Comparison of ENCODE assay signal across 14 cellular contexts in genomic region chr22:19824197-19825015, GRCh38. TPM values are rescaled to one million over a fixed set of nuclear protein-coding genes. Genes with fewer than 3 reads are reported as not detected.
DNase-seq lines count a peak whose midpoint lies in the region; ATAC-seq and TF ChIP-seq lines count a peak whose summit lies in the region.
"Had no signal": no experiment of that assay in that cellular context is flagged by ENCODE, and none has a peak within 500 bp of the region (broad histone marks: within the 10 kb centered on the region; RNA-seq: fewer than 3 reads in every experiment).

No MANE protein-coding gene starts in this region.

- H3K4me1 ChIP-seq in heart left ventricle (no peaks in the 10 kb centered on the region), lower lobe of right lung (peaks cover 11% of the 10 kb centered on the region), neural progenitor cell (no peaks in the 10 kb centered on the region)

- intact Hi-C loops in heart left ventricle (cut with DNase I) (no loop called here), Right ventricle myocardium inferior (cut with DNase I) (no loop called here), activated B cell treated with CpG ODN at 0.5 μM for 24 hours (cut with micrococcal nuclease) (no loop called here), lower lobe of right lung (cut with DNase I) (no loop called here)

- H2AFZ ChIP-seq in neural progenitor cell (replicated peaks): no peak overlapping the region

- H3K27me3 ChIP-seq in heart left ventricle (no peaks in the 10 kb centered on the region), lower lobe of right lung (ENCODE audit: low read depth) (no peaks in the 10 kb centered on the region), neural progenitor cell (no peaks in the 10 kb centered on the region)
- H3K27me3 ChIP-seq: spleen had no signal

- TF ChIP-seq CTCF in heart left ventricle (IDR thresholded peaks at IDR 0.05) (no peak), activated B cell treated with CpG ODN at 0.5 μM for 24 hours (IDR thresholded peaks at IDR 0.05) (no peak), lower lobe of right lung (IDR thresholded peaks at IDR 0.05) (no peak), neural progenitor cell (IDR thresholded peaks at IDR 0.05) (no peak)

- CTCF ChIA-PET in activated B cell treated with CpG ODN at 0.5 μM for 24 hours (lab: Charles Lee): no interaction called here

- no peak overlapping the region for H3K4me2 ChIP-seq in neural progenitor cell

- H3K36me3 ChIP-seq in heart left ventricle (no peaks in the 10 kb centered on the region), lower lobe of right lung (no peaks in the 10 kb centered on the region), neural progenitor cell (no peaks in the 10 kb centered on the region)

- H3K27ac Mint-ChIP-seq in activated B cell treated with CpG ODN at 0.5 μM for 24 hours: no peak overlapping the region
- H3K27ac Mint-ChIP-seq in neural progenitor cell: no peak overlapping the region

- H3K36me3 Mint-ChIP-seq in activated B cell treated with CpG ODN at 0.5 μM for 24 hours (ENCODE audit: low read depth) (peaks cover 7% of the 10 kb centered on the region), neural progenitor cell (peaks cover 2% of the 10 kb centered on the region)

- no peaks in the 10 kb centered on the region for H3K9me3 Mint-ChIP-seq in activated B cell treated with CpG ODN at 0.5 μM for 24 hours
- H3K9me3 Mint-ChIP-seq in neural progenitor cell: no peaks in the 10 kb centered on the region

- H3K27ac ChIP-seq in heart left ventricle: no peak overlapping the region
- H3K27ac ChIP-seq in lower lobe of right lung: no peak overlapping the region
- H3K27ac ChIP-seq in neural progenitor cell: no peak overlapping the region
- H3K27ac ChIP-seq: spleen had no signal

- 86 to 89% (median 87%) methylated on average over 17 to 19 of the region's 19 CpGs for WGBS in heart left ventricle, 4 donors

- POLR2A ChIA-PET in activated B cell treated with CpG ODN at 0.5 μM for 24 hours (lab: Charles Lee): no interaction called here

- H3K79me2 ChIP-seq in neural progenitor cell (ENCODE audit: low read depth): no peaks in the 10 kb centered on the region

- TF ChIP-seq POLR2A in heart left ventricle (IDR thresholded peaks at IDR 0.05): no peak

- H3K4me3 ChIP-seq in heart left ventricle: no peak overlapping the region
- H3K4me3 ChIP-seq in lower lobe of right lung: no peak overlapping the region
- no peak overlapping the region for H3K4me3 ChIP-seq in neural progenitor cell
- H3K4me3 ChIP-seq: spleen had no signal

- no peaks in the 10 kb centered on the region for H3K9me3 ChIP-seq in heart left ventricle
- no peaks in the 10 kb centered on the region for H3K9me3 ChIP-seq in lower lobe of right lung
- H3K9me3 ChIP-seq in neural progenitor cell (ENCODE audit: low read depth): no peaks in the 10 kb centered on the region
- H3K9me3 ChIP-seq: spleen had no signal

- no peaks in the 10 kb centered on the region for H3K27me3 Mint-ChIP-seq in activated B cell treated with CpG ODN at 0.5 μM for 24 hours
- H3K27me3 Mint-ChIP-seq in neural progenitor cell (ENCODE audit: insufficient read depth, low read depth): peaks cover 2% of the 10 kb centered on the region

- ATAC-seq in heart left ventricle (no peak), Right ventricle myocardium inferior (no peak), activated B cell treated with CpG ODN at 0.5 μM for 24 hours (ENCODE audit: low read depth) (no peak), lower lobe of right lung (no peak), HG02571 (IDR thresholded peaks at IDR 0.05; ENCODE audit: unreplicated experiment) (no peak)
- ATAC-seq: left ventricle myocardium superior had no signal

- H4K20me1 ChIP-seq in neural progenitor cell (ENCODE audit: low read depth): no peaks in the 10 kb centered on the region

- DNase-seq in heart left ventricle (peak in 3 of 5 donors; percentile 13 to 45 (median 16)), Right ventricle myocardium inferior (ENCODE audit: missing footprints) (no peak), activated B cell treated with CpG ODN at 0.5 μM for 24 hours (peak; percentile 5), lower lobe of right lung (peak; percentile 52), AG20443 (ENCODE audit: low spot score) (no peak), neural progenitor cell (ENCODE audit: low spot score) (no peak)
- DNase-seq in stimulated activated CD4-positive, alpha-beta T cell treated with anti-CD3 and anti-CD28 coated beads, Interleukin-2, amount 100 ng/mL, for 48 hours: no peak
- DNase-seq: activated T-cell treated with anti-CD3 and anti-CD28 coated beads, Interleukin-2, amount 50 U/mL, for 48 hours; GDM1; left ventricle myocardium superior; NCI-H446; Right ventricle myocardium superior; spleen had no signal

- H3K4me1 Mint-ChIP-seq in activated B cell treated with CpG ODN at 0.5 μM for 24 hours: no peaks in the 10 kb centered on the region
- peaks cover 3% of the 10 kb centered on the region for H3K4me1 Mint-ChIP-seq in neural progenitor cell

- no peaks in the 10 kb centered on the region for H3F3A ChIP-seq in neural progenitor cell (ENCODE audit: low read depth)

- H3K4me3 Mint-ChIP-seq in activated B cell treated with CpG ODN at 0.5 μM for 24 hours: no peak overlapping the region
- no peak overlapping the region for H3K4me3 Mint-ChIP-seq in neural progenitor cell

- no peak overlapping the region for H3K9ac ChIP-seq in neural progenitor cell

RNA-seq across cellular contexts. Expression of gene GNB1L, which starts 30.3 kb away (rescaled TPM):
- 1 to 10 TPM; 1.9 to 3.7 (median 2.4) TPM for total RNA-seq in heart left ventricle
- polyA plus RNA-seq in heart left ventricle: 1 to 10 TPM; 1.6 to 9.2 TPM
- 1.9 TPM for total RNA-seq in Right ventricle myocardium inferior
- total RNA-seq in activated B cell treated with CpG ODN at 0.5 μM for 24 hours: 5.8 and 6.3 TPM in 2 replicates
- total RNA-seq in lower lobe of right lung: 6.0 TPM
- 3.0 and 11.6 TPM in 2 replicates for total RNA-seq in neural progenitor cell (ENCODE audit: low replicate concordance)

RNA-seq across cellular contexts. Expression of gene RTL10, which starts 30.3 kb away (rescaled TPM):
- 10 to 100 TPM in 3 of 9 donors, 1 to 10 TPM in 6; 5.1 to 11.6 (median 7.7) TPM for total RNA-seq in heart left ventricle
- polyA plus RNA-seq in heart left ventricle: 1 to 10 TPM; 4.6 to 4.9 TPM
- 8.5 TPM for total RNA-seq in Right ventricle myocardium inferior
- 9.1 and 12.1 TPM in 2 replicates for total RNA-seq in activated B cell treated with CpG ODN at 0.5 μM for 24 hours
- 24.3 TPM for total RNA-seq in lower lobe of right lung
- total RNA-seq in neural progenitor cell (ENCODE audit: low replicate concordance): 7.3 and 16.3 TPM in 2 replicates

Comparison
In these comparisons a context has a peak if more than half of its experiments do, and no peak if none do; other contexts are left out.
1. DNase-seq: peak in heart left ventricle (3 of 5), activated B cell treated with CpG ODN at 0.5 μM for 24 hours (single experiment) and lower lobe of right lung (single experiment); none in Right ventricle myocardium inferior (single experiment), AG20443 (single experiment), neural progenitor cell (single experiment) and stimulated activated CD4-positive, alpha-beta T cell treated with anti-CD3 and anti-CD28 coated beads, Interleukin-2, amount 100 ng/mL, for 48 hours (0 of 2).